Comparison of ENCODE assay signal across 9 cellular contexts in the genomic region with DNA sequence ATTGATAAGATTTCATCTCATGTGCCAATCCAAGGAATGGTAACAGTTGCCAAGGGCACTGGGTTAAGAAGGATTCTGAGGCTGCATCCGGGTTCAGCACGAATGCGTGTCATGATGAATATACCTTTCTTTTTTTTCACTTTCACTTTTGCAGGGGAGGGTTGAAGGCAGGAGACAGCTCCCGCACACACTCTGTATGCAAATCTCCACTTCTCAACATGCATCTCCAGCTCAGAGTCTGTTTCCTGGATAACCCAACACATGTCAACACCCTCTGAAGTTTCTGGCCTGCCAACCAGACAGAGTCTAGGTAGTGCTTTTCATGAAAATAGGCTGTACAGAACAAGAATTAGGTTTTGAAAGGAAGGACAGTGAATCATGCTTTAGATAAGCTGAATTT. TPM values are rescaled to one million over a fixed set of nuclear protein-coding genes. Genes with fewer than 3 reads are reported as not detected.
DNase-seq lines count a peak whose midpoint lies in the region; ATAC-seq, FAIRE-seq and TF ChIP-seq lines count a peak whose summit lies in the region.
"Had no signal": no experiment of that assay in that cellular context is flagged by ENCODE, and none has a peak within 500 bp of the region (broad histone marks: within the 10 kb centered on the region; RNA-seq: fewer than 3 reads in every experiment).

No MANE protein-coding gene starts in this region.

- H3K9me3 ChIP-seq in pancreas (no peaks in the 10 kb centered on the region), right lobe of liver (no peaks in the 10 kb centered on the region)

- peaks cover 38 to 47% (median 42%) of the 10 kb centered on the region in 3 donors for H3K4me1 Mint-ChIP-seq in T-cell
- no peaks in the 10 kb centered on the region for H3K4me1 Mint-ChIP-seq in mesothelial cell of epicardium

- ATAC-seq in GM19025 (IDR thresholded peaks at IDR 0.05; ENCODE audit: low read depth, unreplicated experiment) (peak; percentile 97), HG02759 (IDR thresholded peaks at IDR 0.05; ENCODE audit: unreplicated experiment) (peak; percentile 98), T-cell (replicated peaks in 1 of 4) (peak; percentile 94 to 100 (median 94)), pancreas (peak in 3 of 4 donors; percentile 20 to 55 (median 35)), right lobe of liver (no peak)

- intact Hi-C loops in pancreas (cut with DNase I) (no loop called here), right lobe of liver (cut with DNase I) (no loop called here)

- WGBS in pancreas, 2 donors, result 89 to 90% methylated on average over 4 of the region's 4 CpGs
- WGBS in right lobe of liver (ENCODE audit: insufficient coverage, low coverage, low lambda C conversion rate, missing lambda C conversion rate), result 86% methylated on average over 1 of the region's 4 CpGs

- TF ChIP-seq CTCF in pancreas (IDR thresholded peaks at IDR 0.05) (no peak), mesothelial cell of epicardium (IDR thresholded peaks at IDR 0.05; ENCODE audit: unreplicated experiment) (no peak), right lobe of liver (IDR thresholded peaks at IDR 0.05) (no peak)

- H3K4me3 Mint-ChIP-seq in T-cell (peak overlapping the region; percentile 41 to 60 (median 54)), mesothelial cell of epicardium (no peak overlapping the region)

- H3K27me3 Mint-ChIP-seq in T-cell, result no peaks in the 10 kb centered on the region
- no peaks in the 10 kb centered on the region for H3K27me3 Mint-ChIP-seq in mesothelial cell of epicardium (ENCODE audit: low read depth)

- H3K27ac ChIP-seq in pancreas (no peak overlapping the region), right lobe of liver (no peak overlapping the region)

- no peaks in the 10 kb centered on the region for H3K27me3 ChIP-seq in pancreas
- no peaks in the 10 kb centered on the region for H3K27me3 ChIP-seq in right lobe of liver

- CTCF ChIA-PET in T-cell (lab: Charles Lee), result interaction anchor here (1.2 to 2.3 kb wide), 5 partner anchors 8 to 135 kb away, joined by 3 to 14 read pairs (median 7); no protein-coding TSS in a partner anchor

- POLR2A ChIA-PET in T-cell (lab: Charles Lee), result interaction anchor here (0.5 to 0.8 kb wide), 5 partner anchors 8 to 1525 kb away, joined by 3 to 8 read pairs (median 4); a partner anchor contains a TSS

- H3K36me3 ChIP-seq in pancreas (peaks cover 0 to 58% (median 17%) of the 10 kb centered on the region in 3 donors), right lobe of liver (peaks cover 0 to 64% (median 27%) of the 10 kb centered on the region in 4 donors)

- H3K36me3 Mint-ChIP-seq in T-cell (peaks cover 62% of the 10 kb centered on the region), mesothelial cell of epicardium (peaks cover 41% of the 10 kb centered on the region)

- DNase-seq in T-cell (peak in 26 of 34 experiments; percentile 6 to 64 (median 30)), pancreas (no peak), mesothelial cell of epicardium (ENCODE audit: low spot score in 2 of 2, unreplicated experiment in 2 of 2) (no peak), nucleus accumbens (lab: John Stamatoyannopoulos, UW) (no peak), NCI-H748 (lab: John Stamatoyannopoulos, UW; ENCODE audit: unreplicated experiment) (no peak), right lobe of liver (no peak)
- DNase-seq: NCI-H2171 had no signal

- H3K4me3 ChIP-seq in pancreas, result no peak overlapping the region
- no peak overlapping the region for H3K4me3 ChIP-seq in right lobe of liver

- H3K27ac Mint-ChIP-seq in T-cell (peak overlapping the region; percentile 89 to 93), mesothelial cell of epicardium (no peak overlapping the region)

- no peaks in the 10 kb centered on the region for H3K9me3 Mint-ChIP-seq in T-cell
- no peaks in the 10 kb centered on the region for H3K9me3 Mint-ChIP-seq in mesothelial cell of epicardium

- FAIRE-seq in pancreas (lab: Jason Lieb, UNC), result no peak

- no peak for TF ChIP-seq POLR2A in right lobe of liver (IDR thresholded peaks at IDR 0.05)

- H3K4me1 ChIP-seq in pancreas, result no peaks in the 10 kb centered on the region
- peaks cover 0 to 9% (median 0%) of the 10 kb centered on the region in 4 donors for H3K4me1 ChIP-seq in right lobe of liver

RNA-seq across cellular contexts. Expression of a gene that starts 21.6 kb away (rescaled TPM):
- 10 to 100 TPM; 14.0 to 33.7 (median 18.2) TPM for total RNA-seq in T-cell
- total RNA-seq in pancreas, result 10 to 100 TPM in 5 of 6 donors, 1 to 10 TPM in 1; 9.1 to 20.1 (median 13.8) TPM
- polyA plus RNA-seq in pancreas, result 10 to 100 TPM; 17.7 to 22.9 TPM
- total RNA-seq in mesothelial cell of epicardium, result 20.2 to 24.2 TPM (median 23.1 TPM) in 3 replicates
- total RNA-seq in right lobe of liver, result 10 to 100 TPM in 2 of 6 experiments, 1 to 10 TPM in 4; 7.8 to 10.9 (median 8.9) TPM

RNA-seq across cellular contexts. Expression of a gene that starts 45.7 kb away (rescaled TPM):
- not detected for total RNA-seq in T-cell
- total RNA-seq in pancreas, result 1 to 10 TPM; 1.7 to 6.6 (median 3.9) TPM
- polyA plus RNA-seq in pancreas, result 1 to 10 TPM in 1 of 2 donors, under 1 TPM in 1; 0.91 to 3.7 TPM
- total RNA-seq in mesothelial cell of epicardium, result 0.22 to 0.47 TPM in 2 of 3 replicates, not detected in the other
- under 1 TPM in 1 of 6 experiments, not detected in 5; 0.20 TPM for total RNA-seq in right lobe of liver

Comparison
In these comparisons a context has a peak if more than half of its experiments do, and no peak if none do; other contexts are left out.
1. ATAC-seq: peak in GM19025 (single experiment), HG02759 (single experiment), T-cell (4 of 4) and pancreas (3 of 4); none in right lobe of liver (0 of 4).
2. DNase-seq: peak in T-cell (26 of 34); none in pancreas (0 of 6), mesothelial cell of epicardium (0 of 2), nucleus accumbens (0 of 56), NCI-H748 (single experiment) and right lobe of liver (0 of 3).